Comparison of ENCODE assay signal across 16 cellular contexts in the genomic region with DNA sequence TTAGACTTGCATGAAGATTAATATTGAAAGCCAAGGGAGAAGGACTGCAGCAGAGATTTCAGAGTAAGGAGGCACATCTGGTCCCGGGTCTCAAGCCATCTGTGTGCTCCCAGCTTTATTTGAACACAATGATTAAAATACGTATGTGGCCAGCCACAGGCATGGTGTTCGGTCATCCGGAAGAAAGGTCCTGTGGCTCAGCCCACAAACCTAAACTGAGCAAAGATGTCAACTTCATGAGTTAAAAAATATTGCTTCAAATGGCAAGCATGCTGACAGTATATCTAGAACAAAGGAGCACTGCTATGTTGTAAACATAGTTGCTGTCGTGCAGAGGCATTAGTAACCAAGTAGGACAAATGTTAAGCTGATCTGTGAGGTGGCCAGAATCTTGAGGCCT.
A peak's percentile ranks its signal among the peaks of the same experiment; 100 is the strongest.
DNase-seq lines count a peak whose midpoint lies in the region; FAIRE-seq and TF ChIP-seq lines count a peak whose summit lies in the region.
"Had no signal": no experiment of that assay in that cellular context is flagged by ENCODE, and none has a peak within 500 bp of the region (broad histone marks: within the 10 kb centered on the region; RNA-seq: fewer than 3 reads in every experiment).

No MANE protein-coding gene starts in this region.

- 67 to 68% methylated on average over 5 of the region's 5 CpGs for WGBS in GM23248 (ENCODE audit: low coverage in 1 of 2, low lambda C conversion rate in 2 of 2, missing lambda C conversion rate in 2 of 2), 2 experiments
- 76 to 83% (median 80%) methylated on average over 5 of the region's 5 CpGs for WGBS in ovary, 3 donors
- WGBS in neuronal stem cell (ENCODE audit: extremely low coverage in 2 of 2, insufficient read length in 2 of 2, insufficient replicate concordance in 1 of 2), 2 donors, result no CpG with 5 or more reads among the region's 5 CpGs

- H3K9ac ChIP-seq in GM23248 (no peak overlapping the region), neuronal stem cell (ENCODE audit: low read depth, low read length, poor library complexity) (no peak overlapping the region)

- H3K4me3 ChIP-seq in GM23248 (no peak overlapping the region), SJSA1 (no peak overlapping the region), fibroblast of villous mesenchyme (ENCODE audit: low read depth, low read length) (no peak overlapping the region), ovary (no peak overlapping the region), neuronal stem cell (ENCODE audit: low read length in 2 of 2) (no peak overlapping the region)

- H3K14ac ChIP-seq in neuronal stem cell (ENCODE audit: low read length), result no peak overlapping the region

- no peak overlapping the region for H3K23ac ChIP-seq in neuronal stem cell (ENCODE audit: low read depth, low read length, poor library complexity)

- H3K4me2 ChIP-seq in GM23248 (ENCODE audit: unreplicated experiment) (no peak overlapping the region), neuronal stem cell (ENCODE audit: insufficient read depth, low read length, poor library complexity, severe bottlenecking) (no peak overlapping the region)

- H3K18ac ChIP-seq in neuronal stem cell (ENCODE audit: low read length), result no peak overlapping the region

- in situ Hi-C loops in GM23248 (cut with MboI), result no loop called here

- H3K36me3 ChIP-seq in GM23248 (ENCODE audit: low read depth) (no peaks in the 10 kb centered on the region), SJSA1 (peaks cover 53% of the 10 kb centered on the region), ovary (no peaks in the 10 kb centered on the region), neuronal stem cell (replicated peaks in 1 of 2; ENCODE audit: control insufficient read depth in 2 of 2, insufficient read depth in 2 of 2, low read length in 2 of 2) (no peaks in the 10 kb centered on the region)
- H3K36me3 ChIP-seq: brain microvascular endothelial cell had no signal

- no peak for TF ChIP-seq CTCF in fibroblast of villous mesenchyme (IDR thresholded peaks at IDR 0.05; ENCODE audit: insufficient read depth, low read depth, low read length)
- TF ChIP-seq CTCF in ovary (IDR thresholded peaks at IDR 0.05), result no peak

- no peaks in the 10 kb centered on the region for H3K27me3 ChIP-seq in GM23248 (replicated peaks; ENCODE audit: insufficient read depth)
- H3K27me3 ChIP-seq in SJSA1 (replicated peaks), result no peaks in the 10 kb centered on the region
- H3K27me3 ChIP-seq in ovary, result no peaks in the 10 kb centered on the region
- H3K27me3 ChIP-seq in neuronal stem cell (ENCODE audit: control insufficient read depth in 3 of 3, insufficient read depth in 3 of 3, low read depth in 1 of 3, low read length in 3 of 3), result no peaks in the 10 kb centered on the region
- H3K27me3 ChIP-seq: brain microvascular endothelial cell had no signal

- no peak overlapping the region for H2AK5ac ChIP-seq in neuronal stem cell (ENCODE audit: low read depth, low read length)

- H2BK15ac ChIP-seq in neuronal stem cell (ENCODE audit: low read length), result no peak overlapping the region

- H3K79me1 ChIP-seq in neuronal stem cell (ENCODE audit: low read depth, low read length), result no peaks in the 10 kb centered on the region

- no peaks in the 10 kb centered on the region for H4K20me1 ChIP-seq in GM23248 (ENCODE audit: insufficient read depth)

- H3K4me1 ChIP-seq in GM23248 (ENCODE audit: insufficient read depth) (peaks cover 15% of the 10 kb centered on the region; the same call in 1 of the 2 replicates), SJSA1 (replicated peaks) (peaks cover 29% of the 10 kb centered on the region), ovary (ENCODE audit: insufficient read depth) (no peaks in the 10 kb centered on the region), neuronal stem cell (ENCODE audit: control insufficient read depth in 2 of 2, insufficient read depth in 1 of 2, low read depth in 1 of 2, low read length in 2 of 2) (peaks cover 2 to 8% of the 10 kb centered on the region in 2 donors)

- H3K9me3 ChIP-seq in GM23248 (ENCODE audit: low read depth), result no peaks in the 10 kb centered on the region
- H3K9me3 ChIP-seq in SJSA1 (replicated peaks), result no peaks in the 10 kb centered on the region
- no peaks in the 10 kb centered on the region for H3K9me3 ChIP-seq in ovary
- H3K9me3 ChIP-seq in neuronal stem cell (replicated peaks in 1 of 2; ENCODE audit: control insufficient read depth in 2 of 2, insufficient read depth in 1 of 2, low read depth in 1 of 2, low read length in 2 of 2), result no peaks in the 10 kb centered on the region

- FAIRE-seq in urothelium cell line (lab: Jason Lieb, UNC), result peak; percentile 42

- H3K27ac ChIP-seq in GM23248, result no peak overlapping the region
- peak overlapping the region; percentile 81 for H3K27ac ChIP-seq in SJSA1
- no peak overlapping the region for H3K27ac ChIP-seq in ovary
- no peak overlapping the region for H3K27ac ChIP-seq in neuronal stem cell (replicated peaks; ENCODE audit: low read length)
- H3K27ac ChIP-seq: brain microvascular endothelial cell had no signal

- no peak for TF ChIP-seq EP300 in ovary (IDR thresholded peaks at IDR 0.05)

- no peak overlapping the region for H2BK12ac ChIP-seq in neuronal stem cell (ENCODE audit: low read length)

- no peak overlapping the region for H2BK5ac ChIP-seq in neuronal stem cell (ENCODE audit: low read length)

- TF ChIP-seq POLR2A in ovary (IDR thresholded peaks at IDR 0.05), result no peak

- H3K79me2 ChIP-seq in GM23248 (ENCODE audit: insufficient read depth), result no peaks in the 10 kb centered on the region

- DNase-seq in GM23248 (peak; percentile 11), SJSA1 (ENCODE audit: low read depth in 1 of 2, low spot score in 2 of 2) (peak; percentile 98 to 100), fibroblast of villous mesenchyme (ENCODE audit: low read depth) (peak; percentile 46), urothelium cell line (ENCODE audit: low spot score) (no peak), ovary (no peak), neuronal stem cell (ENCODE audit: low spot score) (no peak), A172 (ENCODE audit: low spot score) (no peak)
- DNase-seq: activated CD8-positive, alpha-beta memory T cell treated with anti-CD3 and anti-CD28 coated beads, Interleukin-2, amount 50 U/mL, for 48 hours; activated naive CD4-positive, alpha-beta T cell; foreskin melanocyte; KBM-7; NCI-H1417; nucleus accumbens; SHP77 treated with DMSO at 0.1 percent for 48 hours; T-helper 9 cell had no signal

- no peak overlapping the region for H2AFZ ChIP-seq in GM23248
- no peak overlapping the region for H2AFZ ChIP-seq in neuronal stem cell (ENCODE audit: low read length)

- H3F3A ChIP-seq in GM23248 (ENCODE audit: insufficient read depth), result no peaks in the 10 kb centered on the region

- no peak overlapping the region for H4K8ac ChIP-seq in neuronal stem cell (ENCODE audit: low read depth, low read length)

- intact Hi-C loops in ovary (cut with DNase I), result no loop called here

- H4K91ac ChIP-seq in neuronal stem cell (ENCODE audit: low read depth, low read length, poor library complexity), result no peak overlapping the region

- H3K4ac ChIP-seq in neuronal stem cell (ENCODE audit: low read length), result no peak overlapping the region

- H2BK120ac ChIP-seq in neuronal stem cell (ENCODE audit: low read depth, low read length), result no peak overlapping the region

- H3K9me2 ChIP-seq in GM23248 (ENCODE audit: insufficient read depth), result no peaks in the 10 kb centered on the region

Comparison
In these comparisons a context has a peak if more than half of its experiments do, and no peak if none do; other contexts are left out.
1. DNase-seq: peak in GM23248 (single experiment), SJSA1 (2 of 2) and fibroblast of villous mesenchyme (single experiment); none in urothelium cell line (single experiment), ovary (0 of 5), neuronal stem cell (single experiment) and A172 (single experiment).